In the genomic region with DNA sequence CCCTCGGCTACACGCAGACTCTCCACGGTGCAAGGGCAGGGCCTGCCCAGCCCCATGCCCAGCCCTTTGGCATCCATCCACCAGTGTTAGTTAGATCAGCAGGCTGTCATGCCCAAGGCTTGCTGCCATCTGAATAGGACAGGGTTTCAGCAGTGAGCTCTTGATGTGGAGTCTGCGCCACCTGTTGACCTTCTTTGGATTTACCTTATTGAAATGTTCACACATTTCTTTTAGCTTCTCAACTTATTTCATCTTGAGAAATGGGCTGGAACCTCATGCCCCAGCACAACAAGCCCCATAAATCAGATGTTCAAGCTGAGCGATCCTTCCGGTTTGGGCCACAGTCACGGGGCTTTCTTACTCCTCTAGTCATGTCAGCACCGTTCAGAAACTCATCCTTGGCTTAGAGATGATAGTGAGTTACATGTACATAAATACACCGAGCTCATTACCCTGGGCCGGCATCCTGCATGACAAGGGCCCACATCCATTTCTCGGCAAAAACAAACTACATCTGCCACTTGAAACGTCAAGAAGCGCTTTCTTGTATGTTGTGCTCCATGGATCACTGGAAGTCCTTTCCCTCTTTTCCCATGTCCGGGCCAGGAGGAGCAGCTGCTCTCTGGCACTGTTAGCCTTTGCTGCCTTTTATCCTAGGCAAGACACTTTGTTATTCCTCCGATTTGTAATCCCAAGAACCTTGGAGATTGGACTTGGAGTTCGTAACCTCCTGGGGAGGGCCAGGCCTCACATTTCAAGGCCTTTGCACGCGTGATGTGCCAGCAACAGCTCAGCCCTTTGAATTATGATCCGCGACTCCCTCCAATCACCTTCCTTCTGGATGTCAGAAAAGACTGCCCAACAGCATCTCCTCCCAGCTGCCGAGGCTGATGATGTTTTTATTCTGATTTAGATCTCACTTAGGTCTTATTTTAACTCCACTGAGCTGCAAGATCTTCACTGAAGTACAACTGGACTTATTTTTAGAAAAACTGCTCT, we compare ENCODE assay signal across 7 cellular contexts.
A peak's percentile ranks its signal among the peaks of the same experiment; 100 is the strongest.
DNase-seq lines count a peak whose midpoint lies in the region; ATAC-seq and TF ChIP-seq lines count a peak whose summit lies in the region.

No MANE protein-coding gene starts in this region.

- POLR2A ChIA-PET in naive thymus-derived CD4-positive, alpha-beta T cell (lab: Charles Lee), result interaction anchor here (1.0 kb wide), 1 partner anchor 93 kb away, joined by 4 read pairs; no protein-coding TSS in a partner anchor

- peaks cover 0 to 3% (median 0%) of the 10 kb centered on the region in 5 donors for H3K36me3 Mint-ChIP-seq in naive thymus-derived CD4-positive, alpha-beta T cell

- H3K9me3 Mint-ChIP-seq in naive thymus-derived CD4-positive, alpha-beta T cell, result peaks cover 0 to 11% (median 2%) of the 10 kb centered on the region in 11 donors

- CTCF ChIA-PET in naive thymus-derived CD4-positive, alpha-beta T cell (lab: Charles Lee), result interaction anchor here (0.7 to 3.5 kb wide), 4 partner anchors 47 to 265 kb away, joined by 3 to 25 read pairs (median 3); no protein-coding TSS in a partner anchor

- no peaks in the 10 kb centered on the region for H3K36me3 ChIP-seq in esophagus (ENCODE audit: control insufficient read depth in 2 of 2, insufficient read depth in 2 of 2, low read length in 1 of 2)
- no peaks in the 10 kb centered on the region for H3K36me3 ChIP-seq in naive thymus-derived CD4-positive, alpha-beta T cell (ENCODE audit: control insufficient read depth in 2 of 3, insufficient read depth in 3 of 3, low read length in 3 of 3)

- no peaks in the 10 kb centered on the region for H3K9me3 ChIP-seq in esophagus (ENCODE audit: control insufficient read depth in 2 of 2, insufficient read depth in 1 of 2, low read depth in 1 of 2, low read length in 1 of 2)
- no peaks in the 10 kb centered on the region for H3K9me3 ChIP-seq in naive thymus-derived CD4-positive, alpha-beta T cell (ENCODE audit: control insufficient read depth in 2 of 3, low read length in 3 of 3)

- peak; percentile 51 for ATAC-seq in naive thymus-derived CD4-positive, alpha-beta T cell
- no peak for ATAC-seq in HG02763 (IDR thresholded peaks at IDR 0.05; ENCODE audit: unreplicated experiment)

- no peak overlapping the region for H3K4me3 ChIP-seq in esophagus (ENCODE audit: low read depth in 1 of 2, low read length in 2 of 2)
- H3K4me3 ChIP-seq in naive thymus-derived CD4-positive, alpha-beta T cell (ENCODE audit: low read length), result no peak overlapping the region

- no peak for TF ChIP-seq EP300 in Ishikawa (IDR thresholded peaks at IDR 0.05; ENCODE audit: borderline replicate concordance)

- H3K4me3 Mint-ChIP-seq in naive thymus-derived CD4-positive, alpha-beta T cell, result no peak overlapping the region

- peaks cover 0 to 5% (median 0%) of the 10 kb centered on the region in 7 donors for H3K4me1 Mint-ChIP-seq in naive thymus-derived CD4-positive, alpha-beta T cell

- no peaks in the 10 kb centered on the region for H3K27me3 Mint-ChIP-seq in naive thymus-derived CD4-positive, alpha-beta T cell

- TF ChIP-seq RAD21 in Ishikawa (IDR thresholded peaks at IDR 0.05; ENCODE audit: low read depth), result peak; percentile 68

- intact Hi-C loops in naive thymus-derived CD4-positive, alpha-beta T cell (cut with micrococcal nuclease), result loop anchor here in 1 of 2 donors (1.0 to 10.0 kb wide), 2 partner anchors 93 to 99 kb away; a partner anchor contains a TSS

- no peaks in the 10 kb centered on the region for H3K27me3 ChIP-seq in esophagus (ENCODE audit: control insufficient read depth in 1 of 2, insufficient read depth in 2 of 2, low read length in 2 of 2)
- H3K27me3 ChIP-seq in naive thymus-derived CD4-positive, alpha-beta T cell (ENCODE audit: control insufficient read depth in 2 of 2, insufficient read depth in 2 of 2, low read length in 2 of 2), result no peaks in the 10 kb centered on the region

- 36 to 47% methylated on average over 21 of the region's 21 CpGs for WGBS in esophagus, 2 donors

- DNase-seq in ELR (ENCODE audit: low read depth) (peak; percentile 61), RPMI8226 (peak; percentile 65), substantia nigra (lab: John Stamatoyannopoulos, UW) (no peak)
- DNase-seq in naive thymus-derived CD4-positive, alpha-beta T cell, result peak in 1 of 9 donors; percentile 29

- H3K27ac ChIP-seq in esophagus (ENCODE audit: low read depth in 2 of 2, low read length in 1 of 2) (peak overlapping the region; percentile 1 to 58), substantia nigra (ENCODE audit: low read depth, low read length, poor library complexity, severe bottlenecking) (no peak overlapping the region)
- no peak overlapping the region for H3K27ac ChIP-seq in naive thymus-derived CD4-positive, alpha-beta T cell (ENCODE audit: low read depth, low read length)

- H3K4me1 ChIP-seq in esophagus (ENCODE audit: control insufficient read depth in 2 of 2, insufficient read depth in 2 of 2, low read length in 1 of 2), result peaks cover 2 to 16% of the 10 kb centered on the region in 2 donors
- no peaks in the 10 kb centered on the region for H3K4me1 ChIP-seq in naive thymus-derived CD4-positive, alpha-beta T cell (ENCODE audit: control insufficient read depth in 2 of 2, insufficient read depth in 2 of 2, low read length in 2 of 2)

- H3K27ac Mint-ChIP-seq in naive thymus-derived CD4-positive, alpha-beta T cell, result no peak overlapping the region

TF ChIP-seq in Ishikawa, 13 proteins besides CTCF, POLR2A, EP300 and RAD21:
- no peak for TF ChIP-seq CEBPB (IDR thresholded peaks at IDR 0.05)
- TF ChIP-seq, protein P1, sequence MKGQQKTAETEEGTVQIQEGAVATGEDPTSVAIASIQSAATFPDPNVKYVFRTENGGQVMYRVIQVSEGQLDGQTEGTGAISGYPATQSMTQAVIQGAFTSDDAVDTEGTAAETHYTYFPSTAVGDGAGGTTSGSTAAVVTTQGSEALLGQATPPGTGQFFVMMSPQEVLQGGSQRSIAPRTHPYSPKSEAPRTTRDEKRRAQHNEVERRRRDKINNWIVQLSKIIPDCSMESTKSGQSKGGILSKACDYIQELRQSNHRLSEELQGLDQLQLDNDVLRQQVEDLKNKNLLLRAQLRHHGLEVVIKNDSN (IDR thresholded peaks at IDR 0.05), result no peak
- no peak for TF ChIP-seq ZBTB7A (IDR thresholded peaks at IDR 0.05; ENCODE audit: low read depth)
- no peak for TF ChIP-seq NFIC (IDR thresholded peaks at IDR 0.05)
- no peak for TF ChIP-seq EGR1 (IDR thresholded peaks at IDR 0.05)
- TF ChIP-seq, protein P2, sequence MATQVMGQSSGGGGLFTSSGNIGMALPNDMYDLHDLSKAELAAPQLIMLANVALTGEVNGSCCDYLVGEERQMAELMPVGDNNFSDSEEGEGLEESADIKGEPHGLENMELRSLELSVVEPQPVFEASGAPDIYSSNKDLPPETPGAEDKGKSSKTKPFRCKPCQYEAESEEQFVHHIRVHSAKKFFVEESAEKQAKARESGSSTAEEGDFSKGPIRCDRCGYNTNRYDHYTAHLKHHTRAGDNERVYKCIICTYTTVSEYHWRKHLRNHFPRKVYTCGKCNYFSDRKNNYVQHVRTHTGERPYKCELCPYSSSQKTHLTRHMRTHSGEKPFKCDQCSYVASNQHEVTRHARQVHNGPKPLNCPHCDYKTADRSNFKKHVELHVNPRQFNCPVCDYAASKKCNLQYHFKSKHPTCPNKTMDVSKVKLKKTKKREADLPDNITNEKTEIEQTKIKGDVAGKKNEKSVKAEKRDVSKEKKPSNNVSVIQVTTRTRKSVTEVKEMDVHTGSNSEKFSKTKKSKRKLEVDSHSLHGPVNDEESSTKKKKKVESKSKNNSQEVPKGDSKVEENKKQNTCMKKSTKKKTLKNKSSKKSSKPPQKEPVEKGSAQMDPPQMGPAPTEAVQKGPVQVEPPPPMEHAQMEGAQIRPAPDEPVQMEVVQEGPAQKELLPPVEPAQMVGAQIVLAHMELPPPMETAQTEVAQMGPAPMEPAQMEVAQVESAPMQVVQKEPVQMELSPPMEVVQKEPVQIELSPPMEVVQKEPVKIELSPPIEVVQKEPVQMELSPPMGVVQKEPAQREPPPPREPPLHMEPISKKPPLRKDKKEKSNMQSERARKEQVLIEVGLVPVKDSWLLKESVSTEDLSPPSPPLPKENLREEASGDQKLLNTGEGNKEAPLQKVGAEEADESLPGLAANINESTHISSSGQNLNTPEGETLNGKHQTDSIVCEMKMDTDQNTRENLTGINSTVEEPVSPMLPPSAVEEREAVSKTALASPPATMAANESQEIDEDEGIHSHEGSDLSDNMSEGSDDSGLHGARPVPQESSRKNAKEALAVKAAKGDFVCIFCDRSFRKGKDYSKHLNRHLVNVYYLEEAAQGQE (IDR thresholded peaks at IDR 0.05; ENCODE audit: low read depth), result no peak
- TF ChIP-seq TEAD4 (IDR thresholded peaks at IDR 0.05), result no peak
- TF ChIP-seq, protein P3, sequence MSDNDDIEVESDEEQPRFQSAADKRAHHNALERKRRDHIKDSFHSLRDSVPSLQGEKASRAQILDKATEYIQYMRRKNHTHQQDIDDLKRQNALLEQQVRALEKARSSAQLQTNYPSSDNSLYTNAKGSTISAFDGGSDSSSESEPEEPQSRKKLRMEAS (IDR thresholded peaks at IDR 0.05), result no peak
- TF ChIP-seq TAF1 (IDR thresholded peaks at IDR 0.05; ENCODE audit: low read depth), result no peak
- no peak for TF ChIP-seq TCF12 (IDR thresholded peaks at IDR 0.05; ENCODE audit: low read depth)
- no peak for TF ChIP-seq YY1 (IDR thresholded peaks at IDR 0.05; ENCODE audit: low read depth)

Comparison
In these comparisons a context has a peak if more than half of its experiments do, and no peak if none do; other contexts are left out.
1. DNase-seq: peak in ELR (single experiment) and RPMI8226 (single experiment); none in substantia nigra (0 of 49).
2. H3K27ac ChIP-seq: peak in esophagus (2 of 2); none in naive thymus-derived CD4-positive, alpha-beta T cell (single experiment) and substantia nigra (single experiment).